In the genomic region with DNA sequence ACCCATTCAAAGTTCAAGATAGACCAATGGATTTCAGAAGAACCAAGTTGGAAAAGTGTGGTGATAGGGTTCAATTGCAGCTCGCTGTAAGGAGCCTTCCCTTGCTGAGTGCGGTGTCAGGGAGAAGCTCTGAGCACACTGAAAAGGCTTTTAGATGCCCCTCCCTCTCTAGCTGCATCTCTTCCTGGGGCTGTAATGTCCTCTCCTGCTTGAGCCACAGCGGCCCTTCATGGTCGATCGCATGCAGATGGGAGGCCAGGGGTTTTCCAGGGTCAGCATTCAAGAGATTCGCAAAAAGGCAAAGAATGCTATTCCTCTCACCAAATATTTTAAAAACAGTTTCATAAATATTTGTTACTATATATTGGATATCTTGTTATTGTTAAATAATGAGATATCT, we compare ENCODE assay signal across 18 cellular contexts. TPM values are rescaled to one million over a fixed set of nuclear protein-coding genes. Genes with fewer than 3 reads are reported as not detected.
DNase-seq lines count a peak whose midpoint lies in the region; ATAC-seq and TF ChIP-seq lines count a peak whose summit lies in the region.
"Had no signal": no experiment of that assay in that cellular context is flagged by ENCODE, and none has a peak within 500 bp of the region (broad histone marks: within the 10 kb centered on the region; RNA-seq: fewer than 3 reads in every experiment).

No MANE protein-coding gene starts in this region.

- intact Hi-C loops in left ventricle myocardium inferior (cut with micrococcal nuclease) (no loop called here), Right ventricle myocardium superior (cut with DNase I) (no loop called here), spleen (cut with DNase I; ENCODE audit: low total_unique reads) (no loop called here)

- no peak for DNase-seq in left ventricle myocardium inferior
- no peak for DNase-seq in Right ventricle myocardium superior
- no peak for DNase-seq in endodermal cell
- no peak for DNase-seq in spleen
- no peak for DNase-seq in NCI-H510A (lab: John Stamatoyannopoulos, UW)
- no peak for DNase-seq in NCI-H748 (lab: John Stamatoyannopoulos, UW; ENCODE audit: unreplicated experiment)
- DNase-seq: AML-193; Calu3; CD4-positive, alpha-beta T cell; DMS 273 treated with DMSO at 0.1 percent for 48 hours; H7 had no signal

- H3K27me3 ChIP-seq in left ventricle myocardium inferior (ENCODE audit: low read depth) (no peaks in the 10 kb centered on the region), endodermal cell (ENCODE audit: control insufficient read depth, insufficient read depth, low read length, poor library complexity, severe bottlenecking) (no peaks in the 10 kb centered on the region), spleen (replicated peaks in 1 of 7) (no peaks in the 10 kb centered on the region)
- H3K27me3 ChIP-seq: BLaER1 treated with 17β-estradiol and CSF1 and Interleukin-3, amounts not matched to agents 10 nM and 100 nM had no signal

- H3K27ac ChIP-seq in left ventricle myocardium inferior (replicated peaks) (peak overlapping the region; percentile 72), endodermal cell (ENCODE audit: low read depth, low read length) (no peak overlapping the region), spleen (peak overlapping the region in 5 of 8 donors; percentile 5 to 57 (median 33))
- H3K27ac ChIP-seq: 22Rv1; BLaER1 treated with 17β-estradiol and CSF1 and Interleukin-3, amounts not matched to agents 10 nM and 100 nM had no signal

- H3K9me3 ChIP-seq in left ventricle myocardium inferior (replicated peaks), result no peaks in the 10 kb centered on the region
- no peaks in the 10 kb centered on the region for H3K9me3 ChIP-seq in endodermal cell (ENCODE audit: control insufficient read depth, low read length)
- no peaks in the 10 kb centered on the region for H3K9me3 ChIP-seq in spleen
- H3K9me3 ChIP-seq: BLaER1 treated with 17β-estradiol and CSF1 and Interleukin-3, amounts not matched to agents 10 nM and 100 nM had no signal

- peak overlapping the region; percentile 74 for H3K27ac Mint-ChIP-seq in endodermal cell
- H3K27ac Mint-ChIP-seq: CD4-positive, alpha-beta T cell; GM23338 had no signal

- H3K4me1 ChIP-seq in left ventricle myocardium inferior, result peaks cover 52% of the 10 kb centered on the region
- no peaks in the 10 kb centered on the region for H3K4me1 ChIP-seq in endodermal cell (ENCODE audit: control insufficient read depth, insufficient read depth, low read length)
- peaks cover 3 to 81% (median 40%) of the 10 kb centered on the region in 6 donors for H3K4me1 ChIP-seq in spleen

- H3K36me3 ChIP-seq in left ventricle myocardium inferior (peaks cover 33% of the 10 kb centered on the region), endodermal cell (ENCODE audit: control insufficient read depth, insufficient read depth, low read length) (peaks cover 68% of the 10 kb centered on the region), spleen (peaks cover 0 to 82% (median 31%) of the 10 kb centered on the region in 6 donors)

- H3K27me3 Mint-ChIP-seq in endodermal cell (ENCODE audit: insufficient read depth), result no peaks in the 10 kb centered on the region
- H3K27me3 Mint-ChIP-seq: CD4-positive, alpha-beta T cell; IgD-negative memory B cell had no signal

- no peak for TF ChIP-seq CTCF in left ventricle myocardium inferior (IDR thresholded peaks at IDR 0.05; ENCODE audit: borderline replicate concordance)
- TF ChIP-seq CTCF in endodermal cell (conservative IDR thresholded peaks at IDR 0.05), result no peak
- no peak for TF ChIP-seq CTCF in spleen (IDR thresholded peaks at IDR 0.05 in 8 of 11, conservative IDR thresholded peaks at IDR 0.05 in 3 of 11)

- H3K36me3 Mint-ChIP-seq in endodermal cell (ENCODE audit: low read depth), result peaks cover 65% of the 10 kb centered on the region
- H3K36me3 Mint-ChIP-seq: IgD-negative memory B cell had no signal

- H3K4me1 Mint-ChIP-seq in endodermal cell, result no peaks in the 10 kb centered on the region
- H3K4me1 Mint-ChIP-seq: GM23338 had no signal

- H3K4me3 ChIP-seq in left ventricle myocardium inferior (no peak overlapping the region), endodermal cell (ENCODE audit: low read length) (no peak overlapping the region), spleen (no peak overlapping the region)
- H3K4me3 ChIP-seq: BLaER1 treated with 17β-estradiol and CSF1 and Interleukin-3, amounts not matched to agents 10 nM and 100 nM; GM23338 had no signal

- H3K9ac ChIP-seq in endodermal cell (ENCODE audit: extremely low read depth, low read length, poor library complexity, severe bottlenecking), result no peak overlapping the region
- H3K9ac ChIP-seq: BLaER1 treated with 17β-estradiol and CSF1 and Interleukin-3, amounts not matched to agents 10 nM and 100 nM had no signal

- no peaks in the 10 kb centered on the region for H3K9me3 Mint-ChIP-seq in endodermal cell
- H3K9me3 Mint-ChIP-seq: CD4-positive, alpha-beta T cell; GM23338; IgD-negative memory B cell had no signal

- WGBS in endodermal cell (ENCODE audit: insufficient coverage in 1 of 2, insufficient read length in 1 of 2), 2 experiments, result 95 to 96% methylated on average over 3 to 5 of the region's 6 CpGs
- WGBS in spleen, 5 donors, result 74 to 79% (median 79%) methylated on average over 6 of the region's 6 CpGs

- TF ChIP-seq POLR2A in spleen (IDR thresholded peaks at IDR 0.05), result no peak

- H3K4me3 Mint-ChIP-seq in endodermal cell, result no peak overlapping the region
- H3K4me3 Mint-ChIP-seq: CD4-positive, alpha-beta T cell; GM23338; IgD-negative memory B cell had no signal

- ATAC-seq in Right ventricle myocardium superior (ENCODE audit: poor library complexity) (no peak), HG02678 (IDR thresholded peaks at IDR 0.05; ENCODE audit: unreplicated experiment) (no peak)

RNA-seq across cellular contexts. Expression of a gene that starts 23.7 kb away (rescaled TPM):
- total RNA-seq in left ventricle myocardium inferior (21.3 TPM), Right ventricle myocardium superior (23.5 TPM), endodermal cell (10 to 100 TPM; 75.4 to 76.6 TPM), spleen (10 to 100 TPM; 24.1 to 65.2 (median 53.6) TPM)
- polyA plus RNA-seq in endodermal cell (2013, experiment 1 of 2), result 68.2 TPM
- polyA plus RNA-seq in endodermal cell (2013, experiment 2 of 2), result 57.8 TPM
- polyA plus RNA-seq in spleen, result 10 to 100 TPM; 18.0 to 29.3 (median 18.3) TPM

RNA-seq across cellular contexts. Expression of a gene that starts 44.5 kb away (rescaled TPM):
- not detected for total RNA-seq in left ventricle myocardium inferior
- not detected for total RNA-seq in Right ventricle myocardium superior
- not detected for total RNA-seq in endodermal cell
- not detected for polyA plus RNA-seq in endodermal cell (2013, experiment 1 of 2)
- polyA plus RNA-seq in endodermal cell (2013, experiment 2 of 2), result not detected
- 1 to 10 TPM in 1 of 7 donors, under 1 TPM in 1, not detected in 5; 0.82 to 1.2 TPM for total RNA-seq in spleen
- under 1 TPM; 0.39 to 0.64 (median 0.47) TPM for polyA plus RNA-seq in spleen
- total RNA-seq: Calu3, Daoy, HT1080 had no signal
- polyA plus RNA-seq: IgD-negative memory B cell had no signal

RNA-seq across cellular contexts. Expression of a gene that starts 56.9 kb away (rescaled TPM):
- total RNA-seq in left ventricle myocardium inferior, result 42.6 TPM
- 53.7 TPM for total RNA-seq in Right ventricle myocardium superior
- total RNA-seq in endodermal cell, result 100 to 1,000 TPM; 188 to 220 TPM
- polyA plus RNA-seq in endodermal cell (2013, experiment 1 of 2), result 63.0 TPM
- polyA plus RNA-seq in endodermal cell (2013, experiment 2 of 2), result 54.6 TPM
- total RNA-seq in spleen, result 100 to 1,000 TPM; 557 to 820 (median 628) TPM
- 100 to 1,000 TPM; 649 to 925 (median 917) TPM for polyA plus RNA-seq in spleen
